Comparison of ENCODE assay signal across 1 cellular context in the genomic region with DNA sequence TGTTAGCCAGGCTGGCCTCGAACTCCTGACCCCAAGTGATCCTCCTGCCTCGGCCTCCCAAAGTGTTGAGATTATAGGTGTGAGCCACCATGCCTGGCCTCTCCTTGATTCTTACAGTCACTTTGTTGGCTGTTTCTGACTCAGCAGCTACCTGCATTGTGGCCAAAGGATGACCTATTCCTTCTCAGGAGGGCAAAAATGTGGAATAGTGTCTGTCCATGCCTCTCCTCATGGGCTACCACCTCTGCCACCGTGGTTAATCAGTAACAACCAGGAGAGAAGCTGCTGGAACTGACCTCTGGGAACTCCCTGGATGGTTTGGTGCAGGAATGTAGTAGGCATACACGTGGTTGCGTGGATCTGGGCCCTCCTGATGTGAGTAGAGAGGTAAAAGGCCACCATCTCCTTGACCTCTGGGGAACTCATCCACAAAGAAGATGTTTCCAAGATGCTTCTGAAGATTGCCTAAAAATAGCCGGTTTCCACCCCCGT.
TF ChIP-seq lines count a peak whose summit lies in the region.

No MANE protein-coding gene starts in this region.

TF ChIP-seq in HCT116, 20 proteins besides CTCF, POLR2A, EP300 and RAD21:
- TF ChIP-seq SIN3A (IDR thresholded peaks at IDR 0.05; ENCODE audit: low read depth), result no peak
- no peak for TF ChIP-seq CBX3 (IDR thresholded peaks at IDR 0.05; ENCODE audit: low read depth)
- no peak for TF ChIP-seq ZFX (IDR thresholded peaks at IDR 0.05)
- TF ChIP-seq ELF1 (IDR thresholded peaks at IDR 0.05; ENCODE audit: borderline replicate concordance, low read depth), result no peak
- no peak for TF ChIP-seq FOSL1 (IDR thresholded peaks at IDR 0.05; ENCODE audit: low read depth)
- TF ChIP-seq ZNF274 (IDR thresholded peaks at IDR 0.05; ENCODE audit: low read depth, low read length), result no peak
- no peak for TF ChIP-seq ATF3 (IDR thresholded peaks at IDR 0.05)
- TF ChIP-seq EGR1 (IDR thresholded peaks at IDR 0.05; ENCODE audit: low read depth), result no peak
- no peak for TF ChIP-seq YY1 (IDR thresholded peaks at IDR 0.05; ENCODE audit: extremely low read depth, insufficient replicate concordance, low read depth, low read length)
- TF ChIP-seq MAX (IDR thresholded peaks at IDR 0.05), result no peak
- no peak for TF ChIP-seq SP1 (IDR thresholded peaks at IDR 0.05; ENCODE audit: low read depth)
- no peak for TF ChIP-seq CEBPB (IDR thresholded peaks at IDR 0.05; ENCODE audit: low read depth)
- no peak for TF ChIP-seq EZH2 (IDR thresholded peaks at IDR 0.05)
- TF ChIP-seq JUND (IDR thresholded peaks at IDR 0.05), result no peak
- TF ChIP-seq, protein P1, sequence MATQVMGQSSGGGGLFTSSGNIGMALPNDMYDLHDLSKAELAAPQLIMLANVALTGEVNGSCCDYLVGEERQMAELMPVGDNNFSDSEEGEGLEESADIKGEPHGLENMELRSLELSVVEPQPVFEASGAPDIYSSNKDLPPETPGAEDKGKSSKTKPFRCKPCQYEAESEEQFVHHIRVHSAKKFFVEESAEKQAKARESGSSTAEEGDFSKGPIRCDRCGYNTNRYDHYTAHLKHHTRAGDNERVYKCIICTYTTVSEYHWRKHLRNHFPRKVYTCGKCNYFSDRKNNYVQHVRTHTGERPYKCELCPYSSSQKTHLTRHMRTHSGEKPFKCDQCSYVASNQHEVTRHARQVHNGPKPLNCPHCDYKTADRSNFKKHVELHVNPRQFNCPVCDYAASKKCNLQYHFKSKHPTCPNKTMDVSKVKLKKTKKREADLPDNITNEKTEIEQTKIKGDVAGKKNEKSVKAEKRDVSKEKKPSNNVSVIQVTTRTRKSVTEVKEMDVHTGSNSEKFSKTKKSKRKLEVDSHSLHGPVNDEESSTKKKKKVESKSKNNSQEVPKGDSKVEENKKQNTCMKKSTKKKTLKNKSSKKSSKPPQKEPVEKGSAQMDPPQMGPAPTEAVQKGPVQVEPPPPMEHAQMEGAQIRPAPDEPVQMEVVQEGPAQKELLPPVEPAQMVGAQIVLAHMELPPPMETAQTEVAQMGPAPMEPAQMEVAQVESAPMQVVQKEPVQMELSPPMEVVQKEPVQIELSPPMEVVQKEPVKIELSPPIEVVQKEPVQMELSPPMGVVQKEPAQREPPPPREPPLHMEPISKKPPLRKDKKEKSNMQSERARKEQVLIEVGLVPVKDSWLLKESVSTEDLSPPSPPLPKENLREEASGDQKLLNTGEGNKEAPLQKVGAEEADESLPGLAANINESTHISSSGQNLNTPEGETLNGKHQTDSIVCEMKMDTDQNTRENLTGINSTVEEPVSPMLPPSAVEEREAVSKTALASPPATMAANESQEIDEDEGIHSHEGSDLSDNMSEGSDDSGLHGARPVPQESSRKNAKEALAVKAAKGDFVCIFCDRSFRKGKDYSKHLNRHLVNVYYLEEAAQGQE (IDR thresholded peaks at IDR 0.05; ENCODE audit: low read depth), result no peak
- TF ChIP-seq EZH2phosphoT487 (IDR thresholded peaks at IDR 0.05; ENCODE audit: borderline replicate concordance), result no peak
- no peak for TF ChIP-seq ZBTB33 (IDR thresholded peaks at IDR 0.05; ENCODE audit: extremely low read depth, insufficient replicate concordance, low read length)
- no peak for TF ChIP-seq POLR2AphosphoS5 (IDR thresholded peaks at IDR 0.05; ENCODE audit: low read depth, low read length)
- no peak for TF ChIP-seq TCF7L2 (IDR thresholded peaks at IDR 0.05; ENCODE audit: borderline replicate concordance, extremely low read depth, insufficient read depth, insufficient read length)
